Comparison of ENCODE assay signal across 10 cellular contexts in genomic region chr11:114077482-114078305, GRCh38. TPM values are rescaled to one million over a fixed set of nuclear protein-coding genes. Genes with fewer than 3 reads are reported as not detected.
DNase-seq lines count a peak whose midpoint lies in the region; ATAC-seq and TF ChIP-seq lines count a peak whose summit lies in the region.
"Had no signal": no experiment of that assay in that cellular context is flagged by ENCODE, and none has a peak within 500 bp of the region (broad histone marks: within the 10 kb centered on the region; RNA-seq: fewer than 3 reads in every experiment).

No MANE protein-coding gene starts in this region.

- no peak for TF ChIP-seq RAD21 in SK-N-SH (IDR thresholded peaks at IDR 0.05; ENCODE audit: low read length)

- H3K36me3 Mint-ChIP-seq in activated CD4-positive, alpha-beta T cell treated with anti-CD3 and anti-CD28 coated beads, Interleukin-2, amount 10 ng/mL, durations not matched to agents 7 days and 5 days (ENCODE audit: low read depth), result no peaks in the 10 kb centered on the region

- CTCF ChIA-PET in activated CD4-positive, alpha-beta T cell treated with anti-CD3 and anti-CD28 coated beads, Interleukin-2, amount 10 ng/mL, durations not matched to agents 7 days and 5 days (lab: Charles Lee), result interaction anchor here (0.9 to 1.4 kb wide), 2 partner anchors 17 to 182 kb away, joined by 3 read pairs; no protein-coding TSS in a partner anchor
- CTCF ChIA-PET in SK-N-SH (lab: Yijun Ruan, JAX), result interaction anchor here (0.9 kb wide), 1 partner anchor 12 kb away, joined by 4 read pairs; no protein-coding TSS in a partner anchor

- H3K4me1 Mint-ChIP-seq in activated CD4-positive, alpha-beta T cell treated with anti-CD3 and anti-CD28 coated beads, Interleukin-2, amount 10 ng/mL, durations not matched to agents 7 days and 5 days, result peaks cover 70% of the 10 kb centered on the region

- H3K9me3 Mint-ChIP-seq in activated CD4-positive, alpha-beta T cell treated with anti-CD3 and anti-CD28 coated beads, Interleukin-2, amount 10 ng/mL, durations not matched to agents 7 days and 5 days, result no peaks in the 10 kb centered on the region
- H3K9me3 Mint-ChIP-seq: H9 had no signal

- H3K27me3 Mint-ChIP-seq in activated CD4-positive, alpha-beta T cell treated with anti-CD3 and anti-CD28 coated beads, Interleukin-2, amount 10 ng/mL, durations not matched to agents 7 days and 5 days, result peaks cover 38% of the 10 kb centered on the region

- H3K9ac ChIP-seq in SK-N-MC (ENCODE audit: insufficient read length), result no peak overlapping the region
- no peak overlapping the region for H3K9ac ChIP-seq in SK-N-SH

- TF ChIP-seq POLR2A in gastroesophageal sphincter (IDR thresholded peaks at IDR 0.05), result no peak
- TF ChIP-seq POLR2A in stomach (IDR thresholded peaks at IDR 0.05), result no peak

- no peaks in the 10 kb centered on the region for H3K9me3 ChIP-seq in SK-N-MC (ENCODE audit: low read depth, low read length)
- no peaks in the 10 kb centered on the region for H3K9me3 ChIP-seq in gastroesophageal sphincter
- H3K9me3 ChIP-seq in stomach, result no peaks in the 10 kb centered on the region
- H3K9me3 ChIP-seq in SK-N-SH, result no peaks in the 10 kb centered on the region
- H3K9me3 ChIP-seq: BE2C had no signal

- H3K79me2 ChIP-seq in SK-N-SH (ENCODE audit: insufficient read depth), result no peaks in the 10 kb centered on the region

- peak overlapping the region; percentile 25 for H3K4me3 Mint-ChIP-seq in activated CD4-positive, alpha-beta T cell treated with anti-CD3 and anti-CD28 coated beads, Interleukin-2, amount 10 ng/mL, durations not matched to agents 7 days and 5 days

- H3K4me3 ChIP-seq in SK-N-MC, result peak overlapping the region; percentile 66; the same call in 1 of the 2 replicates
- peak overlapping the region in 1 of 2 donors; percentile 28 for H3K4me3 ChIP-seq in gastroesophageal sphincter
- peak overlapping the region in 2 of 4 donors; percentile 3 to 39 for H3K4me3 ChIP-seq in stomach
- no peak overlapping the region for H3K4me3 ChIP-seq in SK-N-SH (ENCODE audit: low read depth in 2 of 2, low read length in 1 of 2)

- H3K4me1 ChIP-seq in gastroesophageal sphincter (peaks cover 53 to 100% (median 84%) of the 10 kb centered on the region in 3 donors), stomach (peaks cover 84 to 100% (median 97%) of the 10 kb centered on the region in 4 donors), SK-N-SH (ENCODE audit: control insufficient read depth in 1 of 2, insufficient read depth in 2 of 2, low read depth in 1 of 2, low read length in 1 of 2) (peaks cover 24 to 27% of the 10 kb centered on the region in 2 experiments; a peak in 3 of 4 replicates)
- H3K4me1 ChIP-seq: BE2C had no signal

- no peak for ATAC-seq in gastroesophageal sphincter
- ATAC-seq in HG03039 (IDR thresholded peaks at IDR 0.05; ENCODE audit: unreplicated experiment), result no peak

- no peaks in the 10 kb centered on the region for H3K36me3 ChIP-seq in SK-N-MC (ENCODE audit: insufficient read depth, low read length)
- peaks cover 0 to 96% of the 10 kb centered on the region in 2 donors for H3K36me3 ChIP-seq in gastroesophageal sphincter
- peaks cover 16 to 77% (median 71%) of the 10 kb centered on the region in 4 donors for H3K36me3 ChIP-seq in stomach
- H3K36me3 ChIP-seq in SK-N-SH (replicated peaks in 1 of 2; ENCODE audit: control insufficient read depth in 1 of 2, insufficient read depth in 2 of 2, low read length in 1 of 2), result no peaks in the 10 kb centered on the region
- H3K36me3 ChIP-seq: BE2C had no signal

- no peaks in the 10 kb centered on the region for H3F3A ChIP-seq in SK-N-SH (replicated peaks; ENCODE audit: insufficient read depth)

- H2AFZ ChIP-seq in SK-N-SH (ENCODE audit: low read depth), result no peak overlapping the region

- H4K20me1 ChIP-seq in SK-N-SH (ENCODE audit: insufficient read depth), result no peaks in the 10 kb centered on the region

- no peaks in the 10 kb centered on the region for H3K9me2 ChIP-seq in SK-N-SH

- intact Hi-C loops in stomach (cut with DNase I; ENCODE audit: low total_unique reads), result no loop called here

- peak overlapping the region; percentile 84 for H3K27ac Mint-ChIP-seq in activated CD4-positive, alpha-beta T cell treated with anti-CD3 and anti-CD28 coated beads, Interleukin-2, amount 10 ng/mL, durations not matched to agents 7 days and 5 days
- H3K27ac Mint-ChIP-seq: H9 had no signal

- H3K27me3 ChIP-seq in gastroesophageal sphincter (no peaks in the 10 kb centered on the region), stomach (no peaks in the 10 kb centered on the region), SK-N-SH (ENCODE audit: insufficient read depth) (peaks cover 57% of the 10 kb centered on the region)

- WGBS in gastroesophageal sphincter (ENCODE audit: low coverage in 1 of 2), 2 donors, result 92 to 93% methylated on average over 3 to 8 of the region's 9 CpGs
- 22 to 46% (median 37%) methylated on average over 9 of the region's 9 CpGs for WGBS in stomach, 5 donors
- WGBS in SK-N-SH (ENCODE audit: low lambda C conversion rate), result 37% methylated on average over 9 of the region's 9 CpGs

- POLR2A ChIA-PET in activated CD4-positive, alpha-beta T cell treated with anti-CD3 and anti-CD28 coated beads, Interleukin-2, amount 10 ng/mL, durations not matched to agents 7 days and 5 days (lab: Charles Lee), result no interaction called here
- POLR2A ChIA-PET in SK-N-SH (lab: Yijun Ruan, JAX), result no interaction called here

- TF ChIP-seq CTCF in gastroesophageal sphincter (IDR thresholded peaks at IDR 0.05) (no peak), stomach (IDR thresholded peaks at IDR 0.05) (no peak), SK-N-SH (IDR thresholded peaks at IDR 0.05) (no peak)

- H3K27ac ChIP-seq in SK-N-MC (no peak overlapping the region), gastroesophageal sphincter (peak overlapping the region in 3 of 4 donors; percentile 61 to 66 (median 66)), stomach (peak overlapping the region in 4 of 5 donors; percentile 56 to 81 (median 60)), SK-N-SH (ENCODE audit: low read depth in 2 of 2, low read length in 1 of 2) (no peak overlapping the region)

- TF ChIP-seq EP300 in gastroesophageal sphincter (IDR thresholded peaks at IDR 0.05) (no peak), stomach (IDR thresholded peaks at IDR 0.05) (no peak), SK-N-SH (IDR thresholded peaks at IDR 0.05; ENCODE audit: borderline replicate concordance in 1 of 2, low read depth in 1 of 2, low read length in 1 of 2) (no peak)

- no peak overlapping the region for H3K4me2 ChIP-seq in SK-N-SH

- peak; percentile 18 for DNase-seq in activated CD4-positive, alpha-beta T cell treated with anti-CD3 and anti-CD28 coated beads, Interleukin-2, amount 10 ng/mL, durations not matched to agents 7 days and 5 days
- no peak for DNase-seq in activated CD4-positive, alpha-beta T cell treated with anti-CD3 and anti-CD28 coated beads, Interleukin-2, amount 50 U/mL, for 4 hours
- DNase-seq in SK-N-MC (ENCODE audit: low read depth, low spot score) (no peak), stomach (no peak), SK-N-SH (no peak)
- no peak for DNase-seq in stimulated activated CD4-positive, alpha-beta T cell treated with anti-CD3 and anti-CD28 coated beads, Interleukin-4, amount 100 ng/mL, for 1 hour
- DNase-seq: BE2C, H9 had no signal

TF ChIP-seq in SK-N-SH, 30 proteins besides CTCF, POLR2A, EP300 and RAD21 (continues in another document):
- TF ChIP-seq YY1 (IDR thresholded peaks at IDR 0.05; ENCODE audit: low read depth) (no peak), ELF1 (IDR thresholded peaks at IDR 0.05) (no peak), SMC3 (IDR thresholded peaks at IDR 0.05; ENCODE audit: low read depth, low read length) (no peak), EZH2phosphoT487 (IDR thresholded peaks at IDR 0.05; ENCODE audit: borderline replicate concordance, low read depth) (no peak), MAX (IDR thresholded peaks at IDR 0.05; ENCODE audit: low read depth) (no peak), RCOR1 (IDR thresholded peaks at IDR 0.05; ENCODE audit: low read length) (no peak), JUND (IDR thresholded peaks at IDR 0.05) (no peak), TAF1 (IDR thresholded peaks at IDR 0.05; ENCODE audit: borderline replicate concordance, low read depth, low read length) (no peak), MXI1 (IDR thresholded peaks at IDR 0.05; ENCODE audit: low read depth, low read length) (no peak), REST (IDR thresholded peaks at IDR 0.05; ENCODE audit: low read depth, low read length) (no peak)

RNA-seq across cellular contexts. Expression of gene ZBTB16, which starts 18.2 kb away (rescaled TPM):
- 1 to 10 TPM; 7.4 to 7.6 TPM for total RNA-seq in activated CD4-positive, alpha-beta T cell treated with anti-CD3 and anti-CD28 coated beads, Interleukin-2, amount 10 ng/mL, durations not matched to agents 7 days and 5 days
- total RNA-seq in gastroesophageal sphincter (100 to 1,000 TPM; 153 to 284 (median 232) TPM), stomach (100 to 1,000 TPM in 3 of 5 donors, 10 to 100 TPM in 2; 30.1 to 318 (median 137) TPM)
- polyA plus RNA-seq in stomach (10 to 100 TPM in 2 of 3 donors, 1 to 10 TPM in 1; 7.9 to 22.5 (median 19.1) TPM), SK-N-SH (2012; rRNA removed) (not detected in 2 replicates)
- not detected in 2 replicates for polyA plus RNA-seq in SK-N-SH (2012; cell fraction: cytosol; rRNA removed)
- not detected in 2 replicates for polyA plus RNA-seq in SK-N-SH (2012; cell fraction: nucleus; rRNA removed)
- total RNA-seq: H9 had no signal

Comparison
In these comparisons a context has a peak if more than half of its experiments do, and no peak if none do; other contexts are left out.
1. H3K27ac ChIP-seq: peak in gastroesophageal sphincter (3 of 4) and stomach (4 of 5); none in SK-N-MC (single experiment) and SK-N-SH (0 of 2).